In genomic region chr9:137457406-137458193, GRCh38 we compare ENCODE assay signal across 8 cellular contexts. TPM values are rescaled to one million over a fixed set of nuclear protein-coding genes. Genes with fewer than 3 reads are reported as not detected.
DNase-seq lines count a peak whose midpoint lies in the region; TF ChIP-seq lines count a peak whose summit lies in the region.

No MANE protein-coding gene starts in this region.

- DNase-seq in AG04449 (ENCODE audit: low read depth, low spot score) (no peak), MM.1S (no peak), chondrocyte (ENCODE audit: low spot score) (no peak), DMS79 (lab: John Stamatoyannopoulos, UW) (no peak), NOMO-1 treated with dmso at 0.1 percent for 144 hours (lab: John Stamatoyannopoulos, UW; ENCODE audit: unreplicated experiment) (no peak), Kasumi-1 (lab: John Stamatoyannopoulos, UW) (no peak), NCI-H187 treated with DMSO at 0.1 percent for 48 hours (lab: John Stamatoyannopoulos, UW) (no peak)

- H3K4me2 ChIP-seq in MM.1S (ENCODE audit: low read depth, low read length), result peak overlapping the region; percentile 95; the same call in 1 of the 2 replicates

- H3K79me2 ChIP-seq in MM.1S (ENCODE audit: low read length), result peaks cover 5% of the 10 kb centered on the region; the same call in 1 of the 2 replicates

- H3K9me3 Mint-ChIP-seq in chondrocyte (ENCODE audit: low read depth), result no peaks in the 10 kb centered on the region

- no peaks in the 10 kb centered on the region for H3F3A ChIP-seq in MM.1S (ENCODE audit: insufficient read depth, low read length)

- H3K9me2 ChIP-seq in MM.1S (replicated peaks; ENCODE audit: insufficient read depth, low read length), result no peaks in the 10 kb centered on the region

- H3K4me3 ChIP-seq in AG04449 (ENCODE audit: low read depth, low read length) (peak overlapping the region; percentile 70), MM.1S (ENCODE audit: low read length) (no peak overlapping the region), mucosa of stomach (ENCODE audit: low read length) (peak overlapping the region; percentile 8)

- CTCF ChIA-PET in AG04449 (lab: Yijun Ruan, JAX), result interaction anchor here (0.8 to 5.3 kb wide), 5 partner anchors 10 to 77 kb away, joined by 3 to 25 read pairs (median 3); partner anchors contain the start of genes EXD3 and NOXA1

- H4K20me1 ChIP-seq in MM.1S (ENCODE audit: insufficient read depth, low read length), result no peaks in the 10 kb centered on the region

- H3K27ac Mint-ChIP-seq in chondrocyte (ENCODE audit: unreplicated experiment), result peak overlapping the region; percentile 91

- H3K9me3 ChIP-seq in MM.1S (replicated peaks; ENCODE audit: insufficient read depth, low read length) (no peaks in the 10 kb centered on the region), mucosa of stomach (ENCODE audit: control insufficient read depth, low read length) (no peaks in the 10 kb centered on the region)

- H3K27me3 ChIP-seq in MM.1S (replicated peaks; ENCODE audit: insufficient read depth, low read length) (peaks cover 3% of the 10 kb centered on the region; the same call in 1 of the 2 replicates), mucosa of stomach (ENCODE audit: control insufficient read depth, insufficient read depth, low read length) (no peaks in the 10 kb centered on the region)

- no peak overlapping the region for H3K27ac ChIP-seq in MM.1S (ENCODE audit: low read length)

- peaks cover 12% of the 10 kb centered on the region; the same call in 1 of the 2 replicates for H3K4me1 ChIP-seq in MM.1S (ENCODE audit: low read length)
- peaks cover 47% of the 10 kb centered on the region for H3K4me1 ChIP-seq in mucosa of stomach (ENCODE audit: control insufficient read depth, insufficient read depth, low read length)

- H3K4me3 Mint-ChIP-seq in chondrocyte (ENCODE audit: unreplicated experiment), result peak overlapping the region; percentile 57

- no peaks in the 10 kb centered on the region; the same call in 1 of the 2 replicates for H3K36me3 ChIP-seq in MM.1S (replicated peaks; ENCODE audit: insufficient read depth, low read length)
- no peaks in the 10 kb centered on the region for H3K36me3 ChIP-seq in mucosa of stomach (ENCODE audit: control insufficient read depth, insufficient read depth, low read length)

- H3K4me1 Mint-ChIP-seq in chondrocyte (ENCODE audit: low read depth), result peaks cover 36% of the 10 kb centered on the region

- TF ChIP-seq CTCF in AG04449 (IDR thresholded peaks at IDR 0.05; ENCODE audit: insufficient read depth, low read length, missing control alignments), result no peak
- no peak for TF ChIP-seq CTCF in MM.1S (IDR thresholded peaks at IDR 0.05; ENCODE audit: low read length)
- TF ChIP-seq CTCF in chondrocyte (IDR thresholded peaks at IDR 0.05), result no peak

- H3K36me3 Mint-ChIP-seq in chondrocyte (ENCODE audit: low read depth), result peaks cover 3% of the 10 kb centered on the region

- H3K27me3 Mint-ChIP-seq in chondrocyte (ENCODE audit: low read depth), result no peaks in the 10 kb centered on the region

- H2AFZ ChIP-seq in MM.1S (ENCODE audit: low read length), result no peak overlapping the region

- H3K9ac ChIP-seq in MM.1S (ENCODE audit: low read length), result no peak overlapping the region
- peak overlapping the region; percentile 69 for H3K9ac ChIP-seq in mucosa of stomach (ENCODE audit: low read length)

- POLR2A ChIA-PET in AG04449 (lab: Yijun Ruan, JAX), result interaction anchor here (1.1 kb wide), 1 partner anchor 34 kb away, joined by 3 read pairs; the partner anchor contains the start of genes EXD3 and NOXA1

RNA-seq across cellular contexts. Expression of gene NSMF, which starts 1.5 kb away (rescaled TPM):
- 81.5 to 86.8 TPM (median 86.1 TPM) in 3 replicates for total RNA-seq in chondrocyte

RNA-seq across cellular contexts. Expression of gene ENTPD8, which starts 16.4 kb away (rescaled TPM):
- total RNA-seq in chondrocyte, result 0.10 TPM in 1 of 3 replicates, not detected in the others

RNA-seq across cellular contexts. Expression of gene NOXA1, which starts 34.4 kb away (rescaled TPM):
- total RNA-seq in chondrocyte, result 0.97 to 2.5 TPM (median 2.0 TPM) in 3 replicates

RNA-seq across cellular contexts. Expression of gene EXD3, which starts 34.6 kb away (rescaled TPM):
- total RNA-seq in chondrocyte, result 10.7 to 15.7 TPM (median 11.6 TPM) in 3 replicates
